7 cellular contexts compared by ENCODE assay signal in the genomic region with DNA sequence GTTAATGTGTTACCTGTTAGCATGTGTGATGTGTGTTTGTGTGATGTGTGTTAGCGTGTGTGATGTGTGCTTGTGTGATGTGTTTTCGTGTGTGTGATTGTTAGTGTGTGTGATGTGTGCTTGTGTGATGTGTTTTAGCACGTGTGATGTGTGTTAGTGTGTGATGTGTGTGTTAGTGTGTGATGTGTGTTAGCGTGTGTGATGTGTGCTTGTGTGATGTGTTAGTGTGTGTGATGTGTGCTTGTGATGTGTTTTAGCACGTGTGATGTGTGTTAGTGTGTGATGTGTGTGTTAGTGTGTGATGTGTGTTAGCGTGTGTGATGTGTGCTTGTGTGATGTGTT.
A peak's percentile ranks its signal among the peaks of the same experiment; 100 is the strongest.
DNase-seq lines count a peak whose midpoint lies in the region; ATAC-seq, FAIRE-seq and TF ChIP-seq lines count a peak whose summit lies in the region.
"Not testable (repeated sequence)": the region's sequence is repeated elsewhere in the genome, so short reads cannot be mapped to it uniquely, and the experiment has no call there.

No MANE protein-coding gene starts in this region.

- not testable (repeated sequence) for TF ChIP-seq RAD21 in IMR-90 (IDR thresholded peaks at IDR 0.05; ENCODE audit: low read length); GM12878 (IDR thresholded peaks at IDR 0.05; ENCODE audit: insufficient read depth, low read depth, low read length); H1 (IDR thresholded peaks at IDR 0.05 in 1 of 2, conservative IDR thresholded peaks at IDR 0.05 in 1 of 2; ENCODE audit: low read depth in 2 of 2, low read length in 2 of 2); HepG2 (CRISPR knock-in tag; IDR thresholded peaks at IDR 0.05)

- FAIRE-seq in GM12892 (lab: Jason Lieb, UNC) = peak; percentile 81
- peak; percentile 23 for FAIRE-seq in GM12878 (lab: Jason Lieb, UNC)
- FAIRE-seq in H1 (lab: Jason Lieb, UNC) = peak; percentile 97
- FAIRE-seq in HepG2 (lab: Jason Lieb, UNC) = peak; percentile 82

- not testable (repeated sequence) for H3K56ac ChIP-seq in H9 (ENCODE audit: insufficient read length, low read depth, low read length); IMR-90 (ENCODE audit: extremely low read depth, insufficient read depth, low read length)
- peak overlapping the region; percentile 59 for H3K56ac ChIP-seq in H1 (replicated peaks; ENCODE audit: insufficient read length, low read depth, low read length)

- ATAC-seq in IMR-90 (ENCODE audit: low read depth); GM12878; HepG2: not testable (repeated sequence)

- not testable (repeated sequence) for H3K4me3 Mint-ChIP-seq in H9

- RAD21 ChIA-PET in GM12878 (lab: Charles Lee; ENCODE audit: unreplicated experiment) = not testable (repeated sequence)

- H3K14ac ChIP-seq in H9 (ENCODE audit: insufficient read depth, low read length); IMR-90 (replicated peaks; ENCODE audit: low read depth, low read length); H1 (ENCODE audit: insufficient read length); trophoblast cell (ENCODE audit: low read length): not testable (repeated sequence)

- not testable (repeated sequence) for H3K4me3 ChIP-seq in IMR-90 (ENCODE audit: insufficient read depth, low read depth, low read length); GM12878; H1 (ENCODE audit: extremely low read depth in 1 of 4, insufficient read depth in 2 of 4, low read depth in 3 of 4, low read length in 4 of 4); HepG2 (replicated peaks in 1 of 3; ENCODE audit: insufficient read depth in 1 of 3, low read depth in 2 of 3, low read length in 3 of 3)
- peak overlapping the region; percentile 1 for H3K4me3 ChIP-seq in trophoblast cell (ENCODE audit: low read depth, low read length)

- H2BK20ac ChIP-seq in H9 (ENCODE audit: low read depth, low read length, poor library complexity, severe bottlenecking); IMR-90 (ENCODE audit: low read depth, low read length): not testable (repeated sequence)
- H2BK20ac ChIP-seq in H1 (ENCODE audit: low read length) = 0 out of 2 replicates have a peak overlapping the region, but pooled peaks have one; percentile 9

- TF ChIP-seq POLR2A in GM12892 (IDR thresholded peaks at IDR 0.05; ENCODE audit: low read depth, low read length); IMR-90 (IDR thresholded peaks at IDR 0.05; ENCODE audit: low read depth, low read length); GM12878 (IDR thresholded peaks at IDR 0.05; ENCODE audit: low read depth, low read length); H1 (IDR thresholded peaks at IDR 0.05; ENCODE audit: control extremely low read depth in 1 of 2, low read depth in 2 of 2, low read length in 2 of 2); HepG2 (IDR thresholded peaks at IDR 0.05; ENCODE audit: insufficient read depth in 1 of 2, low read depth in 2 of 2, low read length in 2 of 2): not testable (repeated sequence)

- H4K8ac ChIP-seq in H9 (replicated peaks; ENCODE audit: insufficient read length, low read depth, low read length) = peak overlapping the region; percentile 46
- H4K8ac ChIP-seq in IMR-90 (ENCODE audit: low read depth in 2 of 2, low read length in 2 of 2); H1 (ENCODE audit: extremely low read depth, insufficient read depth, low read length); trophoblast cell (ENCODE audit: low read depth, low read length): not testable (repeated sequence)

- H4K91ac ChIP-seq in H9 (ENCODE audit: insufficient read length, low read depth, low read length); IMR-90 (ENCODE audit: insufficient read depth, low read depth, low read length); trophoblast cell (ENCODE audit: low read depth, low read length): not testable (repeated sequence)
- peak overlapping the region; percentile 0 for H4K91ac ChIP-seq in H1 (replicated peaks; ENCODE audit: insufficient read length, low read length)

- not testable (repeated sequence) for H4K12ac ChIP-seq in trophoblast cell (ENCODE audit: low read depth, low read length)

- H3K4me1 ChIP-seq in H9 (ENCODE audit: insufficient read depth, low read length); IMR-90 (ENCODE audit: control insufficient read depth, insufficient read depth, low read length); GM12878 (ENCODE audit: control insufficient read depth, insufficient read depth, low read length); H1 (replicated peaks in 1 of 4; ENCODE audit: control insufficient read depth in 3 of 4, insufficient read depth in 4 of 4, low read length in 3 of 4); HepG2 (ENCODE audit: insufficient read depth, low read length): not testable (repeated sequence)
- peaks cover 10 to 13% of the 10 kb centered on the region in 2 experiments for H3K4me1 ChIP-seq in trophoblast cell (ENCODE audit: control insufficient read depth in 1 of 2, insufficient read depth in 2 of 2, low read length in 2 of 2)

- not testable (repeated sequence) for BruUV-seq in IMR-90 (replicated peaks; lab: Mats Ljungman, UMichigan); GM12878 (replicated peaks; lab: Mats Ljungman, UMichigan); HepG2 (replicated peaks; lab: Mats Ljungman, UMichigan)

- not testable (repeated sequence) for H3K23ac ChIP-seq in H9 (ENCODE audit: insufficient read length, low read depth, low read length); IMR-90 (ENCODE audit: low read depth, low read length); H1 (ENCODE audit: insufficient read length); trophoblast cell (ENCODE audit: low read length)

- not testable (repeated sequence) for H3K4ac ChIP-seq in H9 (ENCODE audit: low read depth, low read length); IMR-90 (ENCODE audit: low read depth, low read length); H1 (replicated peaks; ENCODE audit: insufficient read length, low read depth, low read length); trophoblast cell (ENCODE audit: low read depth, low read length)

- not testable (repeated sequence) for H4K20me1 ChIP-seq in H9 (ENCODE audit: control insufficient read depth, insufficient read depth, insufficient read length); IMR-90 (ENCODE audit: insufficient read depth, low read length); GM12878 (ENCODE audit: control insufficient read depth, insufficient read depth); H1 (replicated peaks in 1 of 2; ENCODE audit: control insufficient read depth in 1 of 2, insufficient read depth in 2 of 2, low read length in 2 of 2); HepG2 (ENCODE audit: insufficient read depth, low read length)

- dilution Hi-C loops in IMR-90 (cut with HindIII; ENCODE audit: low sequenced_read_pairs, unreplicated experiment) = not testable (repeated sequence)

- not testable (repeated sequence) for H3K23me2 ChIP-seq in H9 (ENCODE audit: insufficient read length, low read depth, low read length, poor library complexity, severe bottlenecking)
- peaks cover 10% of the 10 kb centered on the region for H3K23me2 ChIP-seq in H1 (ENCODE audit: low read depth, low read length)

- H2AK5ac ChIP-seq in H9 (ENCODE audit: insufficient read length, low read length); IMR-90 (ENCODE audit: low read depth, low read length); trophoblast cell (ENCODE audit: low read length): not testable (repeated sequence)
- H2AK5ac ChIP-seq in H1 (ENCODE audit: low read depth, low read length) = peak overlapping the region; percentile 75; the same call in 1 of the 2 replicates

- H3K79me1 ChIP-seq in H9 (ENCODE audit: insufficient read depth, low read depth, low read length, poor library complexity, severe bottlenecking); IMR-90 (ENCODE audit: low read depth in 1 of 2, low read length in 2 of 2); H1 (ENCODE audit: low read depth, low read length); trophoblast cell (ENCODE audit: low read length): not testable (repeated sequence)

- SMC1A ChIA-PET in GM12878 (lab: Charles Lee; ENCODE audit: uncharacterized antibody, unreplicated experiment) = not testable (repeated sequence)

- H2AK9ac ChIP-seq in IMR-90 (replicated peaks; ENCODE audit: low read depth, low read length, poor library complexity) = not testable (repeated sequence)

- H3K9me3 Mint-ChIP-seq in H9 = not testable (repeated sequence)

- not testable (repeated sequence) for H3K27ac ChIP-seq in H9 (ENCODE audit: insufficient read length, low read depth, low read length); IMR-90 (ENCODE audit: insufficient read depth, low read length); GM12878 (ENCODE audit: control insufficient read depth, insufficient read depth); H1 (ENCODE audit: low read depth, low read length); HepG2 (ENCODE audit: extremely low read length, insufficient read depth, low read length); trophoblast cell (ENCODE audit: low read depth, low read length)

- H3K9me3 ChIP-seq in H9 (ENCODE audit: control insufficient read depth, low read depth, low read length); GM12878 (replicated peaks; ENCODE audit: control insufficient read depth, insufficient read depth, low read length); H1 (ENCODE audit: insufficient read depth in 2 of 2, low read depth in 1 of 2, low read length in 1 of 2); HepG2 (ENCODE audit: low read length); trophoblast cell (ENCODE audit: insufficient read depth, low read depth, low read length): not testable (repeated sequence)
- H3K9me3 ChIP-seq in IMR-90 (ENCODE audit: control insufficient read depth, insufficient read depth, low read length) = peaks cover 17% of the 10 kb centered on the region

- not testable (repeated sequence) for H3T11ph ChIP-seq in H9 (ENCODE audit: low read length)

- H2BK12ac ChIP-seq in H9 (ENCODE audit: insufficient read length, low read depth, low read length); H1 (ENCODE audit: low read depth, low read length); trophoblast cell (ENCODE audit: low read length): not testable (repeated sequence)

- H3K9ac ChIP-seq in H9 (ENCODE audit: extremely low read depth, insufficient read length, low read length); IMR-90 (ENCODE audit: low read depth, low read length); GM12878 (ENCODE audit: control insufficient read depth, insufficient read depth, low read length); HepG2 (ENCODE audit: insufficient read depth, low read depth, low read length); trophoblast cell (ENCODE audit: low read length): not testable (repeated sequence)
- H3K9ac ChIP-seq in H1 (replicated peaks in 1 of 4; ENCODE audit: extremely low read depth in 1 of 4, low read depth in 3 of 4, low read length in 3 of 4) = peak overlapping the region in 1 of 4 experiments; percentile 41; a peak in 1 of 7 replicates

- H3K27ac Mint-ChIP-seq in H9 = not testable (repeated sequence)

- in situ Hi-C loops in IMR-90 (cut with MboI; ENCODE audit: low sequenced_read_pairs); GM12878 (cut with MboI); HepG2 (cut with HindIII; ENCODE audit: extremely low pct_ligation_motif_present, low pct_unique_long_range_greater_than_20kb): not testable (repeated sequence)

- not testable (repeated sequence) for H3K79me2 ChIP-seq in H9 (ENCODE audit: insufficient read depth, low read length); GM12878 (ENCODE audit: control insufficient read depth, insufficient read depth, low read length); H1 (ENCODE audit: control insufficient read depth in 1 of 2, insufficient read depth in 2 of 2, low read length in 2 of 2); HepG2 (ENCODE audit: insufficient read depth, low read length); trophoblast cell (ENCODE audit: control insufficient read depth, insufficient read depth, low read length, poor library complexity)

- not testable (repeated sequence) for H2BK15ac ChIP-seq in H9 (ENCODE audit: low read depth, low read length); IMR-90 (ENCODE audit: low read depth, low read length)
- H2BK15ac ChIP-seq in H1 (ENCODE audit: low read length) = peak overlapping the region; percentile 67; the same call in 1 of the 2 replicates

- not testable (repeated sequence) for H3K27me3 ChIP-seq in H9 (ENCODE audit: insufficient read depth, low read length); IMR-90 (ENCODE audit: control insufficient read depth, insufficient read depth, low read length); GM12878 (replicated peaks in 1 of 2; ENCODE audit: control insufficient read depth in 2 of 2, insufficient read depth in 2 of 2, low read length in 1 of 2); H1 (replicated peaks in 1 of 4; ENCODE audit: control insufficient read depth in 3 of 4, extremely low read depth in 1 of 4, insufficient read depth in 3 of 4, low read length in 3 of 4); trophoblast cell (ENCODE audit: insufficient read depth, low read length)
- peaks cover 4 to 68% of the 10 kb centered on the region in 2 experiments; a peak in 4 of 5 replicates for H3K27me3 ChIP-seq in HepG2 (ENCODE audit: control insufficient read depth in 1 of 2, insufficient read depth in 2 of 2, low read length in 2 of 2)

- DNase-seq in GM12892 (ENCODE audit: insufficient read length); H9; IMR-90; GM12878 (ENCODE audit: low read depth, low spot score); H1 (ENCODE audit: low read depth in 1 of 2, low spot score in 2 of 2); HepG2 (ENCODE audit: low spot score); trophoblast cell: not testable (repeated sequence)

- not testable (repeated sequence) for H3K4me1 Mint-ChIP-seq in H9

- not testable (repeated sequence) for TF ChIP-seq EP300 in GM12878 (IDR thresholded peaks at IDR 0.05; ENCODE audit: borderline replicate concordance in 1 of 2, control insufficient read depth in 1 of 2, low read depth in 2 of 2, low read length in 2 of 2); H1 (IDR thresholded peaks at IDR 0.05; ENCODE audit: borderline replicate concordance in 1 of 2, low read depth in 2 of 2, low read length in 2 of 2); HepG2 (IDR thresholded peaks at IDR 0.05; ENCODE audit: low read depth in 2 of 2, low read length in 2 of 2); HepG2 (CRISPR knock-in tag; IDR thresholded peaks at IDR 0.05; ENCODE audit: borderline replicate concordance)

- not testable (repeated sequence) for H4K5ac ChIP-seq in H9 (ENCODE audit: insufficient read length, low read depth, low read length); IMR-90 (ENCODE audit: low read depth, low read length); H1 (ENCODE audit: insufficient read length, low read depth, low read length)

- CTCF ChIA-PET in IMR-90 (lab: Yijun Ruan, JAX); GM12878 (lab: Yijun Ruan, JAX); H1 (lab: Charles Lee; ENCODE audit: partially characterized antibody); HepG2 (lab: Yijun Ruan, JAX; ENCODE audit: low intra/inter-chr PET ratio, low total read pairs): not testable (repeated sequence)

- H3K27me3 Mint-ChIP-seq in H9 (ENCODE audit: low read depth) = not testable (repeated sequence)

- H2AFZ ChIP-seq in H9 (ENCODE audit: low read length); IMR-90 (replicated peaks; ENCODE audit: low read length, poor library complexity); GM12878 (ENCODE audit: control insufficient read depth, low read depth, low read length); H1 (ENCODE audit: low read length); HepG2 (ENCODE audit: low read length); trophoblast cell (ENCODE audit: insufficient read depth, low read length, poor library complexity): not testable (repeated sequence)

- POLR2A ChIA-PET in IMR-90 (lab: Charles Lee; ENCODE audit: unreplicated experiment); GM12878 (lab: Charles Lee); H1 (lab: Charles Lee; ENCODE audit: partially characterized antibody); HepG2 (lab: Yijun Ruan, JAX): not testable (repeated sequence)

- intact Hi-C loops in IMR-90 (cut with micrococcal nuclease); GM12878 (cut with micrococcal nuclease; ENCODE audit: unreplicated experiment); HepG2 (cut with micrococcal nuclease; ENCODE audit: unreplicated experiment): not testable (repeated sequence)

- TF ChIP-seq CTCF in H9 (conservative IDR thresholded peaks at IDR 0.05); IMR-90 (conservative IDR thresholded peaks at IDR 0.05; ENCODE audit: low read depth, low read length); GM12878 (IDR thresholded peaks at IDR 0.05 in 2 of 3, conservative IDR thresholded peaks at IDR 0.05 in 1 of 3; ENCODE audit: control insufficient read depth in 2 of 3, extremely low read depth in 1 of 3, insufficient read depth in 1 of 3, low read depth in 3 of 3, low read length in 3 of 3); H1 (IDR thresholded peaks at IDR 0.05; ENCODE audit: control extremely low read depth in 1 of 3, insufficient read depth in 1 of 3, low read depth in 1 of 3, low read length in 3 of 3); HepG2 (CRISPR knock-in tag; IDR thresholded peaks at IDR 0.05): not testable (repeated sequence)

- H3K18ac ChIP-seq in H9 (ENCODE audit: insufficient read length, low read depth, low read length); IMR-90 (ENCODE audit: low read depth, low read length); H1 (ENCODE audit: extremely low read depth, low read length); trophoblast cell (ENCODE audit: low read length): not testable (repeated sequence)

- not testable (repeated sequence) for H3K36me3 ChIP-seq in IMR-90 (ENCODE audit: control insufficient read depth, insufficient read depth, low read length); GM12878 (ENCODE audit: control insufficient read depth in 2 of 2, insufficient read depth in 2 of 2, low read length in 1 of 2); H1 (ENCODE audit: control insufficient read depth in 2 of 4, insufficient read depth in 4 of 4, low read length in 3 of 4); HepG2 (replicated peaks in 1 of 2; ENCODE audit: control insufficient read depth in 1 of 2, insufficient read depth in 2 of 2, low read length in 2 of 2); trophoblast cell (ENCODE audit: control insufficient read depth in 1 of 2, insufficient read depth in 2 of 2, low read length in 2 of 2)

- H3K9me1 ChIP-seq in IMR-90 (ENCODE audit: insufficient read depth, low read length) = not testable (repeated sequence)

- H3K36me3 Mint-ChIP-seq in H9 (ENCODE audit: insufficient read depth in 1 of 3, low read depth in 3 of 3) = not testable (repeated sequence)

- 100% methylated on average over 6 of the region's 6 CpGs for WGBS in H9 (ENCODE audit: extremely low coverage, insufficient read length, low lambda C conversion rate)
- WGBS in IMR-90 (ENCODE audit: extremely low coverage in 2 of 2, insufficient read length in 1 of 2), 2 experiments = 70 to 100% methylated on average over 2 to 4 of the region's 6 CpGs
- WGBS in GM12878 (ENCODE audit: insufficient coverage, insufficient replicate concordance, low lambda C conversion rate, missing lambda C conversion rate) = 78% methylated on average over 6 of the region's 6 CpGs
- 84 to 100% methylated on average over 1 to 6 of the region's 6 CpGs for WGBS in H1 (ENCODE audit: extremely low coverage in 1 of 2, insufficient coverage in 1 of 2, insufficient read length in 1 of 2, insufficient replicate concordance in 2 of 2, low coverage in 1 of 2, low lambda C conversion rate in 2 of 2, missing lambda C conversion rate in 1 of 2), 2 experiments
- WGBS in HepG2 (ENCODE audit: low lambda C conversion rate) = 55% methylated on average over 6 of the region's 6 CpGs
- 100% methylated on average over 5 of the region's 6 CpGs for WGBS in trophoblast cell (ENCODE audit: extremely low coverage, insufficient coverage, insufficient read length)

- not testable (repeated sequence) for H2BK120ac ChIP-seq in H9 (ENCODE audit: low read depth, low read length, poor library complexity, severe bottlenecking); IMR-90 (ENCODE audit: low read depth, low read length); H1 (replicated peaks; ENCODE audit: low read depth, low read length); trophoblast cell (ENCODE audit: insufficient read depth, low read length, poor library complexity)

- not testable (repeated sequence) for H3K4me2 ChIP-seq in H9 (ENCODE audit: insufficient read depth, insufficient read length, low read length); IMR-90 (ENCODE audit: low read depth, low read length); GM12878 (ENCODE audit: control insufficient read depth, insufficient read depth); H1 (ENCODE audit: insufficient read depth in 1 of 2, low read depth in 2 of 2, low read length in 2 of 2); HepG2 (ENCODE audit: low read depth, low read length); trophoblast cell (ENCODE audit: low read length)

- H2BK5ac ChIP-seq in H9 (ENCODE audit: insufficient read length, low read length); trophoblast cell (ENCODE audit: low read depth, low read length, poor library complexity): not testable (repeated sequence)
- H2BK5ac ChIP-seq in IMR-90 (ENCODE audit: low read depth, low read length, poor library complexity, severe bottlenecking) (peak overlapping the region; percentile 62), H1 (ENCODE audit: low read depth, low read length) (peak overlapping the region; percentile 35; the same call in 1 of the 2 replicates)
